In the genomic region with DNA sequence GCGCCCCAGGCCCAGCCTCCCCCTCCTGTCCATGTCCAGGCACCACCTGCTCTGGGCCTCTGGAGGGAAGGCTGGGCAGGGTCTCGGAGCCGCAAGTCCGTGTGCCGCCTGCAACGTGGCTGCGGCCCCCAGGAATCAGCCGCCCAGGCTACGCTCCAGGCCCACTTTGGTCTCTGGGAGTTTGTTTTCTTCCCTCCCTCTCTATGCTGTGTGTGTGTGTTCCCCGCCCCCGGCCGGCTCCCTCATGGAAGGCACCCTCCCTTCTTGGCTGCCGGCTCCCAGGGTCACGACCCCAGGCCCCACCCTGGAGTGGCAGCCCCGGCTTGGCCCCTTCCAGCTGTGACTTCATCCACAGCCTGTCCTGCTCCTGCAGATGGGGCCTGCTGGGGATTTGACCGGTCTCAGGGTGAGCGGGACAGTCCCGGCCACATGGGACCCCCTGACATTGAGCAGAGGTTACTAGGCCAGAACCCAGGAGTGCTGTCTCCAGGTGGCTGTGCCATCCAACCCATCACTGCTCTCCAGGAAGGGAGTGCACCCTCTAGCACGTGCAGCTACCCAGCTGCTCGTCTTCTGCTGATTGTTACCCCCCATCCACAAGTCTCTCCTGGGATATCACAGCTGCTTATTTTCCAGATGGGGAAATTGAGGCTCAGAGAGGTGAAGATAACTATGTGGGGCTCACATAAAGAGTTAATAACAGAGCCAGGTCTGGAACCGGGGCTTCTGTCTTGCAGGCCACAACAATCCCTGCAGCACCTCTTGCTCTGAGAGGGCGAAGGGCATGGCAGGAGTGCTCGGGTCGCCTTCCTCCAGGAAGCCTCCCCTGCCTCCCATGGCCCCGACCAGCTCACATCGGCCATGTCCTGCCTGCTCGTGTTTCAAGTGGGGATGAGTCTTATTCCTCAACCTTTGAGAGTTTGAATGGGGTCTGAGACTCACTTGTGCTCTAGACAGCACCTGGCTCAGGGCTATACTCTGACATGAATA, we compare ENCODE assay signal across 1 cellular context.
TF ChIP-seq lines count a peak whose summit lies in the region.

No MANE protein-coding gene starts in this region.

TF ChIP-seq in HepG2, 621 proteins besides CTCF, POLR2A, EP300 and RAD21 (continued from another document and continues in another):
- no peak for TF ChIP-seq GLI4 (CRISPR knock-in tag; IDR thresholded peaks at IDR 0.05; ENCODE audit: borderline replicate concordance)
- TF ChIP-seq, protein P1, sequence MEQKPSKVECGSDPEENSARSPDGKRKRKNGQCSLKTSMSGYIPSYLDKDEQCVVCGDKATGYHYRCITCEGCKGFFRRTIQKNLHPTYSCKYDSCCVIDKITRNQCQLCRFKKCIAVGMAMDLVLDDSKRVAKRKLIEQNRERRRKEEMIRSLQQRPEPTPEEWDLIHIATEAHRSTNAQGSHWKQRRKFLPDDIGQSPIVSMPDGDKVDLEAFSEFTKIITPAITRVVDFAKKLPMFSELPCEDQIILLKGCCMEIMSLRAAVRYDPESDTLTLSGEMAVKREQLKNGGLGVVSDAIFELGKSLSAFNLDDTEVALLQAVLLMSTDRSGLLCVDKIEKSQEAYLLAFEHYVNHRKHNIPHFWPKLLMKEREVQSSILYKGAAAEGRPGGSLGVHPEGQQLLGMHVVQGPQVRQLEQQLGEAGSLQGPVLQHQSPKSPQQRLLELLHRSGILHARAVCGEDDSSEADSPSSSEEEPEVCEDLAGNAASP (CRISPR knock-in tag; IDR thresholded peaks at IDR 0.05; ENCODE audit: borderline replicate concordance): no peak
- TF ChIP-seq ZNF282 (IDR thresholded peaks at IDR 0.05; ENCODE audit: partially characterized antibody): no peak
- peak; percentile 23 for TF ChIP-seq U2AF1 (optimal IDR thresholded peaks at IDR 0.05; ENCODE audit: low read depth, low read length)
- no peak for TF ChIP-seq HNF4A (CRISPR knock-in tag; IDR thresholded peaks at IDR 0.05)
- TF ChIP-seq, protein P2, sequence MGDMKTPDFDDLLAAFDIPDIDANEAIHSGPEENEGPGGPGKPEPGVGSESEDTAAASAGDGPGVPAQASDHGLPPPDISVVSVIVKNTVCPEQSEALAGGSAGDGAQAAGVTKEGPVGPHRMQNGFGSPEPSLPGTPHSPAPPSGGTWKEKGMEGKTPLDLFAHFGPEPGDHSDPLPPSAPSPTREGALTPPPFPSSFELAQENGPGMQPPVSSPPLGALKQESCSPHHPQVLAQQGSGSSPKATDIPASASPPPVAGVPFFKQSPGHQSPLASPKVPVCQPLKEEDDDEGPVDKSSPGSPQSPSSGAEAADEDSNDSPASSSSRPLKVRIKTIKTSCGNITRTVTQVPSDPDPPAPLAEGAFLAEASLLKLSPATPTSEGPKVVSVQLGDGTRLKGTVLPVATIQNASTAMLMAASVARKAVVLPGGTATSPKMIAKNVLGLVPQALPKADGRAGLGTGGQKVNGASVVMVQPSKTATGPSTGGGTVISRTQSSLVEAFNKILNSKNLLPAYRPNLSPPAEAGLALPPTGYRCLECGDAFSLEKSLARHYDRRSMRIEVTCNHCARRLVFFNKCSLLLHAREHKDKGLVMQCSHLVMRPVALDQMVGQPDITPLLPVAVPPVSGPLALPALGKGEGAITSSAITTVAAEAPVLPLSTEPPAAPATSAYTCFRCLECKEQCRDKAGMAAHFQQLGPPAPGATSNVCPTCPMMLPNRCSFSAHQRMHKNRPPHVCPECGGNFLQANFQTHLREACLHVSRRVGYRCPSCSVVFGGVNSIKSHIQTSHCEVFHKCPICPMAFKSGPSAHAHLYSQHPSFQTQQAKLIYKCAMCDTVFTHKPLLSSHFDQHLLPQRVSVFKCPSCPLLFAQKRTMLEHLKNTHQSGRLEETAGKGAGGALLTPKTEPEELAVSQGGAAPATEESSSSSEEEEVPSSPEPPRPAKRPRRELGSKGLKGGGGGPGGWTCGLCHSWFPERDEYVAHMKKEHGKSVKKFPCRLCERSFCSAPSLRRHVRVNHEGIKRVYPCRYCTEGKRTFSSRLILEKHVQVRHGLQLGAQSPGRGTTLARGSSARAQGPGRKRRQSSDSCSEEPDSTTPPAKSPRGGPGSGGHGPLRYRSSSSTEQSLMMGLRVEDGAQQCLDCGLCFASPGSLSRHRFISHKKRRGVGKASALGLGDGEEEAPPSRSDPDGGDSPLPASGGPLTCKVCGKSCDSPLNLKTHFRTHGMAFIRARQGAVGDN (CRISPR knock-in tag; IDR thresholded peaks at IDR 0.05): peak; percentile 84
- TF ChIP-seq ZNF33A (CRISPR knock-in tag; IDR thresholded peaks at IDR 0.05; ENCODE audit: borderline replicate concordance): no peak
- TF ChIP-seq SOX13 (IDR thresholded peaks at IDR 0.05): no peak
- no peak for TF ChIP-seq SOX13 (CRISPR knock-in tag; conservative IDR thresholded peaks at IDR 0.05 in 1 of 2, IDR thresholded peaks at IDR 0.05 in 1 of 2)
- TF ChIP-seq MEIS1 (CRISPR knock-in tag; IDR thresholded peaks at IDR 0.05; ENCODE audit: borderline replicate concordance): peak; percentile 79; the same call in 1 of the 2 replicates
- no peak for TF ChIP-seq NFE2L1 (CRISPR knock-in tag; IDR thresholded peaks at IDR 0.05; ENCODE audit: borderline replicate concordance)
- no peak for TF ChIP-seq MTA1 (CRISPR knock-in tag; IDR thresholded peaks at IDR 0.05; ENCODE audit: borderline replicate concordance)
- no peak for TF ChIP-seq NFATC3 (CRISPR knock-in tag; IDR thresholded peaks at IDR 0.05)
- TF ChIP-seq SP5 (CRISPR knock-in tag; IDR thresholded peaks at IDR 0.05; ENCODE audit: borderline replicate concordance, low read depth): 0 out of 2 replicates have a peak, but pooled peaks have one; percentile 34
- TF ChIP-seq, protein P3, sequence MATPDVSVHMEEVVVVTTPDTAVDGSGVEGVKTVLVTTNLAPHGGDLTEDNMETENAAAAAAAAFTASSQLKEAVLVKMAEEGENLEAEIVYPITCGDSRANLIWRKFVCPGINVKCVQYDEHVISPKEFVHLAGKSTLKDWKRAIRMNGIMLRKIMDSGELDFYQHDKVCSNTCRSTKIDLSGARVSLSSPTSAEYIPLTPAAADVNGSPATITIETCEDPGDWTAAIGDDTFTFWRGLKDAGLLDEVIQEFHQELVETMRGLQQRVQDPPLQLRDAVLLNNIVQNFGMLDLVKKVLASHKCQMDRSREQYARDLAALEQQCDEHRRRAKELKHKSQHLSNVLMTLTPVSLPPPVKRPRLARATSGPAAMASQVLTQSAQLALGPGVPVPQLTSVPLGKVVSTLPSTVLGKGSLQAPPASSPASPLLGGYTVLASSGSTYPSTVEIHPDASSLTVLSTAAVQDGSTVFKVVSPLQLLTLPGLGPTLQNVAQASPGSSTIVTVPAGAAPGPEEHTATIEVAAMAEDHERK (CRISPR knock-in tag; IDR thresholded peaks at IDR 0.05; ENCODE audit: low read depth): no peak
- no peak for TF ChIP-seq MIXL1 (CRISPR knock-in tag; IDR thresholded peaks at IDR 0.05)
- TF ChIP-seq ZNF274 (CRISPR knock-in tag; IDR thresholded peaks at IDR 0.05): no peak
- TF ChIP-seq, protein P4, sequence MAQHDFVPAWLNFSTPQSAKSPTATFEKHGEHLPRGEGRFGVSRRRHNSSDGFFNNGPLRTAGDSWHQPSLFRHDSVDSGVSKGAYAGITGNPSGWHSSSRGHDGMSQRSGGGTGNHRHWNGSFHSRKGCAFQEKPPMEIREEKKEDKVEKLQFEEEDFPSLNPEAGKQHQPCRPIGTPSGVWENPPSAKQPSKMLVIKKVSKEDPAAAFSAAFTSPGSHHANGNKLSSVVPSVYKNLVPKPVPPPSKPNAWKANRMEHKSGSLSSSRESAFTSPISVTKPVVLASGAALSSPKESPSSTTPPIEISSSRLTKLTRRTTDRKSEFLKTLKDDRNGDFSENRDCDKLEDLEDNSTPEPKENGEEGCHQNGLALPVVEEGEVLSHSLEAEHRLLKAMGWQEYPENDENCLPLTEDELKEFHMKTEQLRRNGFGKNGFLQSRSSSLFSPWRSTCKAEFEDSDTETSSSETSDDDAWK (CRISPR knock-in tag; IDR thresholded peaks at IDR 0.05): no peak
- TF ChIP-seq ZNF556 (CRISPR knock-in tag; IDR thresholded peaks at IDR 0.05; ENCODE audit: borderline replicate concordance): no peak
- no peak for TF ChIP-seq RFXAP (CRISPR knock-in tag; IDR thresholded peaks at IDR 0.05; ENCODE audit: borderline replicate concordance)
- no peak for TF ChIP-seq PITX1 (CRISPR knock-in tag; IDR thresholded peaks at IDR 0.05)
- TF ChIP-seq, protein P5, sequence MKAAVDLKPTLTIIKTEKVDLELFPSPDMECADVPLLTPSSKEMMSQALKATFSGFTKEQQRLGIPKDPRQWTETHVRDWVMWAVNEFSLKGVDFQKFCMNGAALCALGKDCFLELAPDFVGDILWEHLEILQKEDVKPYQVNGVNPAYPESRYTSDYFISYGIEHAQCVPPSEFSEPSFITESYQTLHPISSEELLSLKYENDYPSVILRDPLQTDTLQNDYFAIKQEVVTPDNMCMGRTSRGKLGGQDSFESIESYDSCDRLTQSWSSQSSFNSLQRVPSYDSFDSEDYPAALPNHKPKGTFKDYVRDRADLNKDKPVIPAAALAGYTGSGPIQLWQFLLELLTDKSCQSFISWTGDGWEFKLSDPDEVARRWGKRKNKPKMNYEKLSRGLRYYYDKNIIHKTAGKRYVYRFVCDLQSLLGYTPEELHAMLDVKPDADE (CRISPR knock-in tag; IDR thresholded peaks at IDR 0.05): no peak
- TF ChIP-seq HIVEP1 (CRISPR knock-in tag; IDR thresholded peaks at IDR 0.05): no peak
- TF ChIP-seq ZNF878 (CRISPR knock-in tag; IDR thresholded peaks at IDR 0.05): no peak
- TF ChIP-seq, protein P6, sequence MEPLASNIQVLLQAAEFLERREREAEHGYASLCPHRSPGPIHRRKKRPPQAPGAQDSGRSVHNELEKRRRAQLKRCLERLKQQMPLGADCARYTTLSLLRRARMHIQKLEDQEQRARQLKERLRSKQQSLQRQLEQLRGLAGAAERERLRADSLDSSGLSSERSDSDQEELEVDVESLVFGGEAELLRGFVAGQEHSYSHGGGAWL (CRISPR knock-in tag; IDR thresholded peaks at IDR 0.05): 0 out of 2 replicates have a peak, but pooled peaks have one; percentile 31
- TF ChIP-seq ZNF619 (CRISPR knock-in tag; IDR thresholded peaks at IDR 0.05): no peak
- no peak for TF ChIP-seq PAX8 (CRISPR knock-in tag; IDR thresholded peaks at IDR 0.05; ENCODE audit: borderline replicate concordance)
- TF ChIP-seq HNRNPLL (IDR thresholded peaks at IDR 0.05; ENCODE audit: low read depth, low read length, poor library complexity, severe bottlenecking): peak; percentile 30
- TF ChIP-seq ZNF839 (CRISPR knock-in tag; IDR thresholded peaks at IDR 0.05; ENCODE audit: borderline replicate concordance): no peak
- TF ChIP-seq ZNF589 (CRISPR knock-in tag; conservative IDR thresholded peaks at IDR 0.05): no peak
- TF ChIP-seq, protein P7, sequence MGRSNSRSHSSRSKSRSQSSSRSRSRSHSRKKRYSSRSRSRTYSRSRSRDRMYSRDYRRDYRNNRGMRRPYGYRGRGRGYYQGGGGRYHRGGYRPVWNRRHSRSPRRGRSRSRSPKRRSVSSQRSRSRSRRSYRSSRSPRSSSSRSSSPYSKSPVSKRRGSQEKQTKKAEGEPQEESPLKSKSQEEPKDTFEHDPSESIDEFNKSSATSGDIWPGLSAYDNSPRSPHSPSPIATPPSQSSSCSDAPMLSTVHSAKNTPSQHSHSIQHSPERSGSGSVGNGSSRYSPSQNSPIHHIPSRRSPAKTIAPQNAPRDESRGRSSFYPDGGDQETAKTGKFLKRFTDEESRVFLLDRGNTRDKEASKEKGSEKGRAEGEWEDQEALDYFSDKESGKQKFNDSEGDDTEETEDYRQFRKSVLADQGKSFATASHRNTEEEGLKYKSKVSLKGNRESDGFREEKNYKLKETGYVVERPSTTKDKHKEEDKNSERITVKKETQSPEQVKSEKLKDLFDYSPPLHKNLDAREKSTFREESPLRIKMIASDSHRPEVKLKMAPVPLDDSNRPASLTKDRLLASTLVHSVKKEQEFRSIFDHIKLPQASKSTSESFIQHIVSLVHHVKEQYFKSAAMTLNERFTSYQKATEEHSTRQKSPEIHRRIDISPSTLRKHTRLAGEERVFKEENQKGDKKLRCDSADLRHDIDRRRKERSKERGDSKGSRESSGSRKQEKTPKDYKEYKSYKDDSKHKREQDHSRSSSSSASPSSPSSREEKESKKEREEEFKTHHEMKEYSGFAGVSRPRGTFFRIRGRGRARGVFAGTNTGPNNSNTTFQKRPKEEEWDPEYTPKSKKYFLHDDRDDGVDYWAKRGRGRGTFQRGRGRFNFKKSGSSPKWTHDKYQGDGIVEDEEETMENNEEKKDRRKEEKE (IDR thresholded peaks at IDR 0.05): no peak
- TF ChIP-seq GPN1 (CRISPR knock-in tag; IDR thresholded peaks at IDR 0.05; ENCODE audit: borderline replicate concordance): no peak
- no peak for TF ChIP-seq NAIF1 (CRISPR knock-in tag; IDR thresholded peaks at IDR 0.05; ENCODE audit: borderline replicate concordance)
- TF ChIP-seq KMT2A (CRISPR knock-in tag; IDR thresholded peaks at IDR 0.05): no peak
- TF ChIP-seq ZKSCAN8 (CRISPR knock-in tag; IDR thresholded peaks at IDR 0.05; ENCODE audit: borderline replicate concordance): no peak
- no peak for TF ChIP-seq GABPA (IDR thresholded peaks at IDR 0.05; ENCODE audit: low read depth, low read length)
- TF ChIP-seq GABPA (CRISPR knock-in tag; IDR thresholded peaks at IDR 0.05; ENCODE audit: low read depth): 0 out of 2 replicates have a peak, but pooled peaks have one; percentile 12
- TF ChIP-seq, protein P8, sequence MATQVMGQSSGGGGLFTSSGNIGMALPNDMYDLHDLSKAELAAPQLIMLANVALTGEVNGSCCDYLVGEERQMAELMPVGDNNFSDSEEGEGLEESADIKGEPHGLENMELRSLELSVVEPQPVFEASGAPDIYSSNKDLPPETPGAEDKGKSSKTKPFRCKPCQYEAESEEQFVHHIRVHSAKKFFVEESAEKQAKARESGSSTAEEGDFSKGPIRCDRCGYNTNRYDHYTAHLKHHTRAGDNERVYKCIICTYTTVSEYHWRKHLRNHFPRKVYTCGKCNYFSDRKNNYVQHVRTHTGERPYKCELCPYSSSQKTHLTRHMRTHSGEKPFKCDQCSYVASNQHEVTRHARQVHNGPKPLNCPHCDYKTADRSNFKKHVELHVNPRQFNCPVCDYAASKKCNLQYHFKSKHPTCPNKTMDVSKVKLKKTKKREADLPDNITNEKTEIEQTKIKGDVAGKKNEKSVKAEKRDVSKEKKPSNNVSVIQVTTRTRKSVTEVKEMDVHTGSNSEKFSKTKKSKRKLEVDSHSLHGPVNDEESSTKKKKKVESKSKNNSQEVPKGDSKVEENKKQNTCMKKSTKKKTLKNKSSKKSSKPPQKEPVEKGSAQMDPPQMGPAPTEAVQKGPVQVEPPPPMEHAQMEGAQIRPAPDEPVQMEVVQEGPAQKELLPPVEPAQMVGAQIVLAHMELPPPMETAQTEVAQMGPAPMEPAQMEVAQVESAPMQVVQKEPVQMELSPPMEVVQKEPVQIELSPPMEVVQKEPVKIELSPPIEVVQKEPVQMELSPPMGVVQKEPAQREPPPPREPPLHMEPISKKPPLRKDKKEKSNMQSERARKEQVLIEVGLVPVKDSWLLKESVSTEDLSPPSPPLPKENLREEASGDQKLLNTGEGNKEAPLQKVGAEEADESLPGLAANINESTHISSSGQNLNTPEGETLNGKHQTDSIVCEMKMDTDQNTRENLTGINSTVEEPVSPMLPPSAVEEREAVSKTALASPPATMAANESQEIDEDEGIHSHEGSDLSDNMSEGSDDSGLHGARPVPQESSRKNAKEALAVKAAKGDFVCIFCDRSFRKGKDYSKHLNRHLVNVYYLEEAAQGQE (IDR thresholded peaks at IDR 0.05; ENCODE audit: borderline replicate concordance in 1 of 2, low read depth in 1 of 2, low read length in 2 of 2): no peak
- TF ChIP-seq REPIN1 (CRISPR knock-in tag; IDR thresholded peaks at IDR 0.05; ENCODE audit: borderline replicate concordance, low read depth): no peak
- TF ChIP-seq TCF7 (IDR thresholded peaks at IDR 0.05; ENCODE audit: low read depth): no peak
- TF ChIP-seq ZNF263 (CRISPR knock-in tag; IDR thresholded peaks at IDR 0.05): peak; percentile 26; the same call in 1 of the 2 replicates
